ENCODE assay signal across 1 cellular context in genomic region chr2:83971547-83971946, GRCh38.
TF ChIP-seq lines count a peak whose summit lies in the region.

No MANE protein-coding gene starts in this region.

TF ChIP-seq in K562, 482 proteins besides CTCF, POLR2A, EP300 and RAD21 (continued from another document and continues in another):
- TF ChIP-seq CREB3L1 (IDR thresholded peaks at IDR 0.05; ENCODE audit: borderline replicate concordance, low read depth) (no peak), ZZZ3 (IDR thresholded peaks at IDR 0.05) (0 out of 2 replicates have a peak, but pooled peaks have one; percentile 38), ZNF699 (CRISPR knock-in tag; IDR thresholded peaks at IDR 0.05; ENCODE audit: insufficient replicate concordance) (no peak), TFAM (CRISPR knock-in tag; conservative IDR thresholded peaks at IDR 0.05) (no peak), CC2D1A (IDR thresholded peaks at IDR 0.05) (peak; percentile 97), DACH1 (IDR thresholded peaks at IDR 0.05; ENCODE audit: partially characterized antibody) (no peak), ZNF239 (CRISPR knock-in tag; IDR thresholded peaks at IDR 0.05) (no peak), POLR2H (tag; IDR thresholded peaks at IDR 0.05; ENCODE audit: low read depth) (no peak), RUNX1 (IDR thresholded peaks at IDR 0.05; ENCODE audit: low read depth) (no peak), FOXJ3 (CRISPR knock-in tag; IDR thresholded peaks at IDR 0.05) (peak; percentile 64; the same call in 1 of the 2 replicates), ZNF395 (CRISPR knock-in tag; IDR thresholded peaks at IDR 0.05) (peak; percentile 72; the same call in 1 of the 2 replicates), REST (CRISPR knock-in tag; IDR thresholded peaks at IDR 0.05; ENCODE audit: low read depth) (no peak), BRD9 (IDR thresholded peaks at IDR 0.05; ENCODE audit: low read depth, partially characterized antibody) (peak; percentile 78), CREM (IDR thresholded peaks at IDR 0.05; ENCODE audit: low read depth) (peak; percentile 41; the same call in 1 of the 2 replicates), HDAC2 (IDR thresholded peaks at IDR 0.05) (peak; percentile 79), NFXL1 (CRISPR knock-in tag; IDR thresholded peaks at IDR 0.05) (no peak), SETDB1 (IDR thresholded peaks at IDR 0.05; ENCODE audit: low read length) (no peak), FOSL1 (tag; conservative IDR thresholded peaks at IDR 0.05) (peak; percentile 99), ZNF282 (CRISPR knock-in tag; IDR thresholded peaks at IDR 0.05) (no peak), RBBP5 (IDR thresholded peaks at IDR 0.05; ENCODE audit: borderline replicate concordance, insufficient read depth, low read length, poor library complexity, severe bottlenecking) (no peak), CEBPG (CRISPR knock-in tag; IDR thresholded peaks at IDR 0.05) (no peak), CEBPG (tag; conservative IDR thresholded peaks at IDR 0.05 in 1 of 2, IDR thresholded peaks at IDR 0.05 in 1 of 2) (no peak), ETV6 (IDR thresholded peaks at IDR 0.05; ENCODE audit: borderline replicate concordance in 1 of 2, low read depth in 2 of 2, low read length in 1 of 2) (peak in 1 of 2 experiments; percentile 61; a peak in 1 of 4 replicates), ETV6 (CRISPR knock-in tag; IDR thresholded peaks at IDR 0.05; ENCODE audit: borderline replicate concordance) (no peak), LCOR (CRISPR knock-in tag; IDR thresholded peaks at IDR 0.05) (no peak), RFX5 (IDR thresholded peaks at IDR 0.05; ENCODE audit: low read depth, low read length) (0 out of 2 replicates have a peak, but pooled peaks have one; percentile 13), NRF1 (conservative IDR thresholded peaks at IDR 0.05 in 1 of 2, IDR thresholded peaks at IDR 0.05 in 1 of 2) (0 out of 4 replicates have a peak, but pooled peaks of 1 of the 2 experiments have one; percentile 24), MGA (IDR thresholded peaks at IDR 0.05) (no peak), TSC22D4 (tag; IDR thresholded peaks at IDR 0.05) (no peak), SFPQ (IDR thresholded peaks at IDR 0.05; ENCODE audit: low read depth, low read length) (no peak), SMARCA4 (IDR thresholded peaks at IDR 0.05) (peak; percentile 100), MYNN (IDR thresholded peaks at IDR 0.05) (peak; percentile 56; the same call in 1 of the 2 replicates), MYNN (CRISPR knock-in tag; IDR thresholded peaks at IDR 0.05) (no peak), ZC3H11A (IDR thresholded peaks at IDR 0.05; ENCODE audit: low read depth, low read length) (no peak), ADNP (tag; IDR thresholded peaks at IDR 0.05) (peak; percentile 45; the same call in 1 of the 2 replicates), SMC3 (conservative IDR thresholded peaks at IDR 0.05; ENCODE audit: insufficient read depth, low read depth, low read length) (no peak), FOXA3 (CRISPR knock-in tag; conservative IDR thresholded peaks at IDR 0.05 in 1 of 2, IDR thresholded peaks at IDR 0.05 in 1 of 2) (0 out of 4 replicates have a peak, but pooled peaks of 1 of the 2 experiments have one; percentile 31), FOXK1 (CRISPR knock-in tag; IDR thresholded peaks at IDR 0.05; ENCODE audit: borderline replicate concordance) (no peak), PURB (CRISPR knock-in tag; IDR thresholded peaks at IDR 0.05; ENCODE audit: low read depth) (no peak), NR2F6 (CRISPR knock-in tag; IDR thresholded peaks at IDR 0.05) (no peak), SMARCC2 (IDR thresholded peaks at IDR 0.05; ENCODE audit: low read depth) (peak; percentile 98), GABPA (tag; conservative IDR thresholded peaks at IDR 0.05; ENCODE audit: low read depth) (peak; percentile 35; the same call in 1 of the 2 replicates), ZNF174 (CRISPR knock-in tag; IDR thresholded peaks at IDR 0.05) (no peak), ZBTB2 (IDR thresholded peaks at IDR 0.05) (peak; percentile 61; the same call in 1 of the 2 replicates), ZNF140 (CRISPR knock-in tag; IDR thresholded peaks at IDR 0.05) (no peak), ARID1B (IDR thresholded peaks at IDR 0.05) (peak; percentile 99)
